8 cellular contexts compared by ENCODE assay signal in the genomic region with DNA sequence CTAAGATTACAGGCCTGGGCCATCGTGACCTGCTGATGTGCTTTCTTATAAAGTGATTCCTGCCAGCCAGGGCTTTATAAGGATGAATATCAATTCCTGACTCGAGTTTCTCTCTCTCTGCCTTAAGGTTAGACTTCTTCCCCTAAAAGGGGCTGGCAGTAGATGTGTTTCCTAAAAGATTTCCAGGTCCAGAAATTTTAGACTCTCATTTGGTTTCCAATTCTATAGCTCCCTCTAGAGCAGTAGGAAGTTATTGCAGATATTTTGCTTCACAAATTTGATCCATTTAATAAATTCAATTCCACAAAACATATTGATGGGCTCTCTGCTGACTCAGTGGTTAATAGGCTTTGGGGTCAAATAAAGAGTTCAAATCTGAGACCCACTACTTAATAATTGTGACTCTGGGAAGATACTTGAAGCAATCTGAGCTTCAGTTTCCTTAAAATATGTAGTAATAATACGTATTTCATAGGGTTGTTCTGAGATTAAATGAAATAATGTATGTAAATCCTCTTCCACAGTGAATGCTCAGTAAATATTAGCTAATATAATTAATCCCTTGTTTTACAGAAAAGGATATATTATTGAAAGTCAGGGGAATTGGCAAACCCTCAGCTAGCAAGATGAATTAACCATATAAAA. TPM values are rescaled to one million over a fixed set of nuclear protein-coding genes. Genes with fewer than 3 reads are reported as not detected.
DNase-seq lines count a peak whose midpoint lies in the region; ATAC-seq and TF ChIP-seq lines count a peak whose summit lies in the region.

No MANE protein-coding gene starts in this region.

- TF ChIP-seq CTCF in glutamatergic neuron (IDR thresholded peaks at IDR 0.05; ENCODE audit: partially characterized antibody, unreplicated experiment) = peak; percentile 54
- peak; percentile 46 to 75 (median 69) for TF ChIP-seq CTCF in gastrocnemius medialis (IDR thresholded peaks at IDR 0.05 in 4 of 5, conservative IDR thresholded peaks at IDR 0.05 in 1 of 5)

- no peak overlapping the region for H3K4me3 ChIP-seq in gastrocnemius medialis

- peak overlapping the region; percentile 47 for H3K4me3 Mint-ChIP-seq in activated T-cell treated with anti-CD3 and anti-CD28 coated beads, Interleukin-2, amount 50 U/mL, for 4 hours
- H3K4me3 Mint-ChIP-seq in activated T-helper 1 cell treated with anti-CD3 and anti-CD28 coated beads, Interleukin-12 subunit alpha, Interleukin-12 subunit beta, Interleukin-2, Interleukin-4 antibody, amounts not matched to agents 30 ng/mL and 10 ng/mL and 1 ng/mL, durations not matched to agents 14 hours and 24 hours and 36 hours = peak overlapping the region; percentile 56
- H3K4me3 Mint-ChIP-seq in glutamatergic neuron (ENCODE audit: unreplicated experiment) = no peak overlapping the region

- intact Hi-C loops in activated T-helper 1 cell treated with anti-CD3 and anti-CD28 coated beads, Interleukin-12 subunit alpha, Interleukin-12 subunit beta, Interleukin-2, Interleukin-4 antibody, amounts not matched to agents 30 ng/mL and 10 ng/mL and 1 ng/mL, durations not matched to agents 14 hours and 24 hours and 36 hours (cut with micrococcal nuclease) = loop anchor here (1.0 kb wide), 4 partner anchors 75 to 160 kb away; a partner anchor contains a TSS
- intact Hi-C loops in gastrocnemius medialis (cut with DNase I; ENCODE audit: low total_unique reads) = loop anchor here (1.0 to 5.0 kb wide), 2 partner anchors 75 to 161 kb away; a partner anchor contains a TSS

- no peak for ATAC-seq in activated T-cell treated with anti-CD3 and anti-CD28 coated beads, Interleukin-2, amount 50 U/mL, for 4 hours
- ATAC-seq in gastrocnemius medialis = peak; percentile 39 to 52
- no peak for ATAC-seq in GM21717 (IDR thresholded peaks at IDR 0.05; ENCODE audit: unreplicated experiment)
- no peak for ATAC-seq in HG03520 (IDR thresholded peaks at IDR 0.05; ENCODE audit: unreplicated experiment)

- H3K9me3 Mint-ChIP-seq in activated T-cell treated with anti-CD3 and anti-CD28 coated beads, Interleukin-2, amount 50 U/mL, for 4 hours = no peaks in the 10 kb centered on the region
- no peaks in the 10 kb centered on the region for H3K9me3 Mint-ChIP-seq in activated T-helper 1 cell treated with anti-CD3 and anti-CD28 coated beads, Interleukin-12 subunit alpha, Interleukin-12 subunit beta, Interleukin-2, Interleukin-4 antibody, amounts not matched to agents 30 ng/mL and 10 ng/mL and 1 ng/mL, durations not matched to agents 14 hours and 24 hours and 36 hours
- no peaks in the 10 kb centered on the region for H3K9me3 Mint-ChIP-seq in glutamatergic neuron (ENCODE audit: unreplicated experiment)

- H3K4me1 ChIP-seq in gastrocnemius medialis = no peaks in the 10 kb centered on the region

- H3K4me1 Mint-ChIP-seq in activated T-cell treated with anti-CD3 and anti-CD28 coated beads, Interleukin-2, amount 50 U/mL, for 4 hours (ENCODE audit: low read depth) = peaks cover 52% of the 10 kb centered on the region
- peaks cover 44% of the 10 kb centered on the region for H3K4me1 Mint-ChIP-seq in activated T-helper 1 cell treated with anti-CD3 and anti-CD28 coated beads, Interleukin-12 subunit alpha, Interleukin-12 subunit beta, Interleukin-2, Interleukin-4 antibody, amounts not matched to agents 30 ng/mL and 10 ng/mL and 1 ng/mL, durations not matched to agents 14 hours and 24 hours and 36 hours (ENCODE audit: low read depth)
- H3K4me1 Mint-ChIP-seq in glutamatergic neuron (ENCODE audit: low read depth, unreplicated experiment) = no peaks in the 10 kb centered on the region

- H3K9me3 ChIP-seq in gastrocnemius medialis = no peaks in the 10 kb centered on the region

- peaks cover 4% of the 10 kb centered on the region for H3K36me3 Mint-ChIP-seq in activated T-cell treated with anti-CD3 and anti-CD28 coated beads, Interleukin-2, amount 50 U/mL, for 4 hours (ENCODE audit: insufficient read depth)
- peaks cover 7% of the 10 kb centered on the region for H3K36me3 Mint-ChIP-seq in activated T-helper 1 cell treated with anti-CD3 and anti-CD28 coated beads, Interleukin-12 subunit alpha, Interleukin-12 subunit beta, Interleukin-2, Interleukin-4 antibody, amounts not matched to agents 30 ng/mL and 10 ng/mL and 1 ng/mL, durations not matched to agents 14 hours and 24 hours and 36 hours (ENCODE audit: low read depth)
- peaks cover 5% of the 10 kb centered on the region for H3K36me3 Mint-ChIP-seq in glutamatergic neuron (ENCODE audit: unreplicated experiment)

- no peaks in the 10 kb centered on the region for H3K27me3 Mint-ChIP-seq in activated T-cell treated with anti-CD3 and anti-CD28 coated beads, Interleukin-2, amount 50 U/mL, for 4 hours (ENCODE audit: low read depth)
- H3K27me3 Mint-ChIP-seq in activated T-helper 1 cell treated with anti-CD3 and anti-CD28 coated beads, Interleukin-12 subunit alpha, Interleukin-12 subunit beta, Interleukin-2, Interleukin-4 antibody, amounts not matched to agents 30 ng/mL and 10 ng/mL and 1 ng/mL, durations not matched to agents 14 hours and 24 hours and 36 hours (ENCODE audit: insufficient read depth) = no peaks in the 10 kb centered on the region
- H3K27me3 Mint-ChIP-seq in glutamatergic neuron (ENCODE audit: unreplicated experiment) = peaks cover 3% of the 10 kb centered on the region

- TF ChIP-seq POLR2A in gastrocnemius medialis (IDR thresholded peaks at IDR 0.05) = no peak

- H3K27ac Mint-ChIP-seq in activated T-helper 1 cell treated with anti-CD3 and anti-CD28 coated beads, Interleukin-12 subunit alpha, Interleukin-12 subunit beta, Interleukin-2, Interleukin-4 antibody, amounts not matched to agents 30 ng/mL and 10 ng/mL and 1 ng/mL, durations not matched to agents 14 hours and 24 hours and 36 hours = peak overlapping the region; percentile 40
- no peak overlapping the region for H3K27ac Mint-ChIP-seq in glutamatergic neuron (ENCODE audit: unreplicated experiment)

- no peak overlapping the region for H3K27ac ChIP-seq in gastrocnemius medialis

- no peak for DNase-seq in activated T-cell treated with anti-CD3 and anti-CD28 coated beads, Interleukin-2, amount 50 U/mL, for 4 hours
- DNase-seq in activated T-cell treated with anti-CD3 and anti-CD28 coated beads, Interleukin-2, amount 50 U/mL, for 48 hours = no peak
- DNase-seq in NCI-H2196 (lab: John Stamatoyannopoulos, UW; ENCODE audit: unreplicated experiment) = peak; percentile 30
- no peak for DNase-seq in activated T-helper 1 cell treated with anti-CD3 and anti-CD28 coated beads, Interleukin-12 subunit alpha, Interleukin-12 subunit beta, Interleukin-2, Interleukin-4 antibody, amounts not matched to agents 30 ng/mL and 10 ng/mL and 1 ng/mL, durations not matched to agents 14 hours and 24 hours and 36 hours (ENCODE audit: low spot score)
- no peak for DNase-seq in glutamatergic neuron
- no peak for DNase-seq in gastrocnemius medialis

- in situ Hi-C loops in gastrocnemius medialis (cut with MboI; ENCODE audit: low sequenced_read_pairs in 4 of 4) = loop anchor here in 3 of 4 donors (5.0 to 25.0 kb wide), 4 partner anchors 71 to 151 kb away; a partner anchor contains a TSS

- H3K36me3 ChIP-seq in gastrocnemius medialis = no peaks in the 10 kb centered on the region

- H3K27me3 ChIP-seq in gastrocnemius medialis = no peaks in the 10 kb centered on the region

RNA-seq across cellular contexts. Expression of a gene that starts 2.1 kb away (rescaled TPM):
- total RNA-seq in activated T-cell treated with anti-CD3 and anti-CD28 coated beads, Interleukin-2, amount 50 U/mL, for 4 hours = 10 to 100 TPM; 45.4 to 58.2 (median 46.4) TPM
- total RNA-seq in activated T-helper 1 cell treated with anti-CD3 and anti-CD28 coated beads, Interleukin-12 subunit alpha, Interleukin-12 subunit beta, Interleukin-2, Interleukin-4 antibody, amounts not matched to agents 30 ng/mL and 10 ng/mL and 1 ng/mL, durations not matched to agents 14 hours and 24 hours and 36 hours = 43.8 and 46.4 TPM in 2 replicates
- 22.8 TPM for total RNA-seq in glutamatergic neuron (ENCODE audit: unreplicated experiment)
- 10 to 100 TPM; 13.5 to 20.8 (median 17.6) TPM for total RNA-seq in gastrocnemius medialis

RNA-seq across cellular contexts. Expression of a gene that starts 27.1 kb away (rescaled TPM):
- total RNA-seq in activated T-cell treated with anti-CD3 and anti-CD28 coated beads, Interleukin-2, amount 50 U/mL, for 4 hours = 1,000 to 10,000 TPM; 3,850 to 4,350 (median 4,124) TPM
- 4,313 and 4,559 TPM in 2 replicates for total RNA-seq in activated T-helper 1 cell treated with anti-CD3 and anti-CD28 coated beads, Interleukin-12 subunit alpha, Interleukin-12 subunit beta, Interleukin-2, Interleukin-4 antibody, amounts not matched to agents 30 ng/mL and 10 ng/mL and 1 ng/mL, durations not matched to agents 14 hours and 24 hours and 36 hours
- total RNA-seq in glutamatergic neuron (ENCODE audit: unreplicated experiment) (21.5 TPM), gastrocnemius medialis (1,000 to 10,000 TPM in 2 of 4 donors, 100 to 1,000 TPM in 2; 787 to 1,106 (median 928) TPM)

RNA-seq across cellular contexts. Expression of a gene that starts 27.3 kb away (rescaled TPM):
- 1 to 10 TPM; 3.6 to 5.2 (median 3.9) TPM for total RNA-seq in activated T-cell treated with anti-CD3 and anti-CD28 coated beads, Interleukin-2, amount 50 U/mL, for 4 hours
- 11.1 and 11.5 TPM in 2 replicates for total RNA-seq in activated T-helper 1 cell treated with anti-CD3 and anti-CD28 coated beads, Interleukin-12 subunit alpha, Interleukin-12 subunit beta, Interleukin-2, Interleukin-4 antibody, amounts not matched to agents 30 ng/mL and 10 ng/mL and 1 ng/mL, durations not matched to agents 14 hours and 24 hours and 36 hours
- total RNA-seq in glutamatergic neuron (ENCODE audit: unreplicated experiment) (not detected), gastrocnemius medialis (under 1 TPM in 1 of 4 donors, not detected in 3; 0.13 TPM)

Comparison
In these comparisons a context has a peak if more than half of its experiments do, and no peak if none do; other contexts are left out.
1. ATAC-seq: peak in gastrocnemius medialis (2 of 2); none in activated T-cell treated with anti-CD3 and anti-CD28 coated beads, Interleukin-2, amount 50 U/mL, for 4 hours (0 of 2), GM21717 (single experiment) and HG03520 (single experiment).
2. RNA of a gene that starts 27.1 kb away (total RNA-seq): 4,313 to 4,559 TPM in activated T-helper 1 cell treated with anti-CD3 and anti-CD28 coated beads, Interleukin-12 subunit alpha, Interleukin-12 subunit beta, Interleukin-2, Interleukin-4 antibody, amounts not matched to agents 30 ng/mL and 10 ng/mL and 1 ng/mL, durations not matched to agents 14 hours and 24 hours and 36 hours, 3,850 to 4,350 TPM in activated T-cell treated with anti-CD3 and anti-CD28 coated beads, Interleukin-2, amount 50 U/mL, for 4 hours and 787 to 1,106 TPM in gastrocnemius medialis; 21.5 TPM in glutamatergic neuron (single experiment); every median in the first group is over 10 times any median in the second.